In genomic region chr9:133916159-133916541, GRCh38 we compare ENCODE assay signal across 1 cellular context.
TF ChIP-seq lines count a peak whose summit lies in the region.

No MANE protein-coding gene starts in this region.

TF ChIP-seq in WTC11, 78 proteins besides CTCF, POLR2A, EP300 and RAD21 (continued from another document):
- TF ChIP-seq ZNF512 (CRISPR knock-in tag; IDR thresholded peaks at IDR 0.05; ENCODE audit: borderline replicate concordance) (no peak), ATF1 (CRISPR knock-in tag; IDR thresholded peaks at IDR 0.05) (no peak), NFATC4 (CRISPR knock-in tag; IDR thresholded peaks at IDR 0.05) (no peak), SOX15 (CRISPR knock-in tag; IDR thresholded peaks at IDR 0.05) (no peak), GTF2I (CRISPR knock-in tag; conservative IDR thresholded peaks at IDR 0.05) (no peak), KAT7 (CRISPR knock-in tag; IDR thresholded peaks at IDR 0.05; ENCODE audit: borderline replicate concordance) (no peak), FOXP1 (CRISPR knock-in tag; IDR thresholded peaks at IDR 0.05; ENCODE audit: borderline replicate concordance) (no peak), MAX (CRISPR knock-in tag; IDR thresholded peaks at IDR 0.05) (no peak), JUN (CRISPR knock-in tag; IDR thresholded peaks at IDR 0.05) (no peak), ZMAT4 (CRISPR knock-in tag; IDR thresholded peaks at IDR 0.05) (no peak), ZBTB43 (CRISPR knock-in tag; IDR thresholded peaks at IDR 0.05) (no peak), NFE2L1 (CRISPR knock-in tag; IDR thresholded peaks at IDR 0.05) (no peak), USF2 (CRISPR knock-in tag; IDR thresholded peaks at IDR 0.05) (no peak)
